1 cellular context compared by ENCODE assay signal in genomic region chr15:69559440-69560215, GRCh38.
TF ChIP-seq lines count a peak whose summit lies in the region.

No MANE protein-coding gene starts in this region.

TF ChIP-seq in WTC11, 78 proteins besides CTCF, POLR2A, EP300 and RAD21 (continued from another document):
- no peak for TF ChIP-seq ZNF532 (CRISPR knock-in tag; IDR thresholded peaks at IDR 0.05; ENCODE audit: borderline replicate concordance)
- TF ChIP-seq EMX1 (CRISPR knock-in tag; IDR thresholded peaks at IDR 0.05), result no peak
- no peak for TF ChIP-seq ZNF232 (CRISPR knock-in tag; IDR thresholded peaks at IDR 0.05)
- TF ChIP-seq ETV6 (CRISPR knock-in tag; IDR thresholded peaks at IDR 0.05), result no peak
- no peak for TF ChIP-seq HMGA2 (CRISPR knock-in tag; IDR thresholded peaks at IDR 0.05)
- TF ChIP-seq FOXJ3 (CRISPR knock-in tag; IDR thresholded peaks at IDR 0.05; ENCODE audit: borderline replicate concordance), result no peak
- no peak for TF ChIP-seq RORB (CRISPR knock-in tag; IDR thresholded peaks at IDR 0.05)
